8 cellular contexts compared by ENCODE assay signal in genomic region chr6:7727951-7728854, GRCh38. TPM values are rescaled to one million over a fixed set of nuclear protein-coding genes. Genes with fewer than 3 reads are reported as not detected.
DNase-seq lines count a peak whose midpoint lies in the region; ATAC-seq and TF ChIP-seq lines count a peak whose summit lies in the region.

No MANE protein-coding gene starts in this region.

- no peak overlapping the region for H3K27ac ChIP-seq in OCI-LY7 (ENCODE audit: low read depth, low read length, poor library complexity, severe bottlenecking)
- peak overlapping the region in 12 of 59 donors; percentile 6 to 65 (median 32) for H3K27ac ChIP-seq in dorsolateral prefrontal cortex
- peak overlapping the region in 1 of 2 donors; percentile 81 for H3K27ac ChIP-seq in lung (ENCODE audit: low read depth in 1 of 2, low read length in 1 of 2)
- H3K27ac ChIP-seq in tibial artery = peak overlapping the region in 1 of 2 donors; percentile 31

- H3K9me3 ChIP-seq in OCI-LY7 (ENCODE audit: low read length) = no peaks in the 10 kb centered on the region
- H3K9me3 ChIP-seq in lung (ENCODE audit: control insufficient read depth in 2 of 2, insufficient read depth in 1 of 2, low read length in 1 of 2) = peaks cover 0 to 2% of the 10 kb centered on the region in 2 donors
- H3K9me3 ChIP-seq in tibial artery = no peaks in the 10 kb centered on the region

- peak overlapping the region; percentile 63 for H3K4me2 ChIP-seq in OCI-LY7 (ENCODE audit: low read length)

- no TSS peak for BruUV-seq in OCI-LY7 (replicated peaks; lab: Mats Ljungman, UMichigan)

- H3K36me3 Mint-ChIP-seq in activated naive CD4-positive, alpha-beta T cell treated with anti-CD3 and anti-CD28 coated beads, Interleukin-2, amount 10 ng/mL, durations not matched to agents 7 days and 5 days = no peaks in the 10 kb centered on the region

- H3K36me3 ChIP-seq in OCI-LY7 (ENCODE audit: insufficient read depth, low read length) (no peaks in the 10 kb centered on the region), lung (ENCODE audit: control insufficient read depth in 2 of 2, insufficient read depth in 2 of 2, low read length in 2 of 2) (no peaks in the 10 kb centered on the region), tibial artery (no peaks in the 10 kb centered on the region)

- intact Hi-C loops in OCI-LY7 (cut with micrococcal nuclease; ENCODE audit: unreplicated experiment) (no loop called here), dorsolateral prefrontal cortex (cut with DNase I) (loop anchor here (5.0 to 10.0 kb wide), 2 partner anchors 184 to 187 kb away; partner anchors contain the start of gene TXNDC5 (in 2 of the 2)), tibial artery (cut with DNase I; ENCODE audit: low total_unique reads) (loop anchor here (5.0 kb wide), 3 partner anchors 119 to 334 kb away; partner anchors contain the start of gene BLOC1S5)

- no peaks in the 10 kb centered on the region for H3K9me3 Mint-ChIP-seq in activated naive CD4-positive, alpha-beta T cell treated with anti-CD3 and anti-CD28 coated beads, Interleukin-2, amount 10 ng/mL, durations not matched to agents 7 days and 5 days

- peaks cover 90% of the 10 kb centered on the region for H3K27me3 Mint-ChIP-seq in activated naive CD4-positive, alpha-beta T cell treated with anti-CD3 and anti-CD28 coated beads, Interleukin-2, amount 10 ng/mL, durations not matched to agents 7 days and 5 days

- POLR2A ChIA-PET in OCI-LY7 (lab: Charles Lee) = interaction anchor here (0.7 to 1.2 kb wide), 2 partner anchors 151 to 189 kb away, joined by 3 to 4 read pairs; no protein-coding TSS in a partner anchor

- peaks cover 16% of the 10 kb centered on the region for H3K4me1 Mint-ChIP-seq in activated naive CD4-positive, alpha-beta T cell treated with anti-CD3 and anti-CD28 coated beads, Interleukin-2, amount 10 ng/mL, durations not matched to agents 7 days and 5 days

- no peaks in the 10 kb centered on the region for H4K20me1 ChIP-seq in OCI-LY7 (ENCODE audit: insufficient read depth, low read length)

- H3K79me2 ChIP-seq in OCI-LY7 (ENCODE audit: insufficient read depth, low read depth, low read length) = no peaks in the 10 kb centered on the region

- H3K9me2 ChIP-seq in OCI-LY7 (ENCODE audit: insufficient read depth, low read length) = no peaks in the 10 kb centered on the region

- H3K27me3 ChIP-seq in dorsolateral prefrontal cortex (peaks cover 0 to 67% (median 36%) of the 10 kb centered on the region in 45 donors), lung (ENCODE audit: control insufficient read depth, insufficient read depth) (peaks cover 3% of the 10 kb centered on the region), tibial artery (peaks cover 0 to 61% of the 10 kb centered on the region in 2 donors)

- peak; percentile 35 for DNase-seq in activated naive CD4-positive, alpha-beta T cell treated with anti-CD3 and anti-CD28 coated beads, Interleukin-2, amount 10 ng/mL, durations not matched to agents 7 days and 5 days
- DNase-seq in activated naive CD4-positive, alpha-beta T cell treated with Interleukin-2 at 50 U/mL for 16 hours = no peak
- DNase-seq in OCI-LY7 (ENCODE audit: low spot score) (peak; percentile 22), dorsolateral prefrontal cortex (peak in 6 of 10 donors; percentile 31 to 69 (median 41)), lung (ENCODE audit: low spot score) (no peak), tibial artery (peak in 1 of 2 donors; percentile 73)

- peak overlapping the region; percentile 50 for H3K4me3 Mint-ChIP-seq in activated naive CD4-positive, alpha-beta T cell treated with anti-CD3 and anti-CD28 coated beads, Interleukin-2, amount 10 ng/mL, durations not matched to agents 7 days and 5 days

- ATAC-seq in lung (ENCODE audit: insufficient read depth, low FRiP score) = no peak
- no peak for ATAC-seq in GM21619 (IDR thresholded peaks at IDR 0.05; ENCODE audit: unreplicated experiment)
- ATAC-seq in GM21423 (IDR thresholded peaks at IDR 0.05; ENCODE audit: unreplicated experiment) = no peak

- H2AFZ ChIP-seq in OCI-LY7 (ENCODE audit: low read length) = no peak overlapping the region

- no peak for TF ChIP-seq CTCF in OCI-LY7 (conservative IDR thresholded peaks at IDR 0.05; ENCODE audit: low read length)
- TF ChIP-seq CTCF in dorsolateral prefrontal cortex (IDR thresholded peaks at IDR 0.05 in 54 of 56, conservative IDR thresholded peaks at IDR 0.05 in 2 of 56; ENCODE audit: low read depth in 1 of 56, partially characterized antibody in 56 of 56) = no peak
- no peak for TF ChIP-seq CTCF in lung (IDR thresholded peaks at IDR 0.05; ENCODE audit: control extremely low read depth, extremely low read depth)
- TF ChIP-seq CTCF in tibial artery (IDR thresholded peaks at IDR 0.05) = no peak

- H3K4me3 ChIP-seq in OCI-LY7 (ENCODE audit: low read depth, low read length, poor library complexity, severe bottlenecking) = peak overlapping the region; percentile 36
- peak overlapping the region; percentile 21 to 89 (median 69) for H3K4me3 ChIP-seq in dorsolateral prefrontal cortex
- peak overlapping the region; percentile 67 for H3K4me3 ChIP-seq in lung
- peak overlapping the region; percentile 50 to 66 for H3K4me3 ChIP-seq in tibial artery

- H3K4me1 ChIP-seq in OCI-LY7 (ENCODE audit: insufficient read depth, low read length, poor library complexity, severe bottlenecking) (peaks cover 19% of the 10 kb centered on the region), lung (ENCODE audit: control insufficient read depth in 2 of 2, insufficient read depth in 2 of 2, low read length in 2 of 2) (peaks cover 0 to 26% of the 10 kb centered on the region in 2 donors), tibial artery (peaks cover 0 to 41% (median 33%) of the 10 kb centered on the region in 4 donors)

- CTCF ChIA-PET in activated naive CD4-positive, alpha-beta T cell treated with anti-CD3 and anti-CD28 coated beads, Interleukin-2, amount 10 ng/mL, durations not matched to agents 7 days and 5 days (lab: Charles Lee) = interaction anchor here (1.2 to 1.4 kb wide), 2 partner anchors 331 to 336 kb away, joined by 3 to 4 read pairs; no protein-coding TSS in a partner anchor
- CTCF ChIA-PET in OCI-LY7 (lab: Charles Lee; ENCODE audit: unreplicated experiment) = interaction anchor here (0.6 to 0.9 kb wide), 4 partner anchors 9 to 627 kb away, joined by 3 read pairs; no protein-coding TSS in a partner anchor

- no peak overlapping the region for H3K27ac Mint-ChIP-seq in activated naive CD4-positive, alpha-beta T cell treated with anti-CD3 and anti-CD28 coated beads, Interleukin-2, amount 10 ng/mL, durations not matched to agents 7 days and 5 days

- WGBS in lung, 2 donors = 2 to 3% methylated on average over 44 to 45 of the region's 45 CpGs

RNA-seq across cellular contexts. Expression of gene BMP6, which starts 2.3 kb away (rescaled TPM):
- 0.10 and 0.38 TPM in 2 replicates for total RNA-seq in OCI-LY7 (2014; rRNA removed; shearing (Covaris generic))
- total RNA-seq in OCI-LY7 (2022) (0.94 and 1.1 TPM in 2 replicates), dorsolateral prefrontal cortex (10 to 100 TPM in 6 of 120 experiments, 1 to 10 TPM in 113, under 1 TPM in 1; 0.64 to 18.3 (median 4.1) TPM), lung (10 to 100 TPM in 1 of 2 donors, 1 to 10 TPM in 1; 7.5 to 13.7 TPM)
- polyA plus RNA-seq in lung = 10 to 100 TPM in 1 of 2 donors, 1 to 10 TPM in 1; 2.3 to 17.3 TPM

Comparison
In these comparisons a context has a peak if more than half of its experiments do, and no peak if none do; other contexts are left out.
1. DNase-seq: peak in activated naive CD4-positive, alpha-beta T cell treated with anti-CD3 and anti-CD28 coated beads, Interleukin-2, amount 10 ng/mL, durations not matched to agents 7 days and 5 days (single experiment), OCI-LY7 (single experiment) and dorsolateral prefrontal cortex (6 of 10); none in activated naive CD4-positive, alpha-beta T cell treated with Interleukin-2 at 50 U/mL for 16 hours (single experiment) and lung (single experiment).
2. Peak in every context shown above with its lines, with median percentiles within 50 percentile points of each other: H3K4me3 ChIP-seq.